ENCODE assay signal across 2 cellular contexts in genomic region chr19:22025539-22025938, GRCh38. TPM values are rescaled to one million over a fixed set of nuclear protein-coding genes. Genes with fewer than 3 reads are reported as not detected.
"Had no signal": no experiment of that assay in that cellular context is flagged by ENCODE, and none has a peak within 500 bp of the region (broad histone marks: within the 10 kb centered on the region; RNA-seq: fewer than 3 reads in every experiment).

No MANE protein-coding gene starts in this region.

RNA-seq across cellular contexts. Expression of gene ZNF208, which starts 14.8 kb away (rescaled TPM):
- total RNA-seq: activated CD4-positive, alpha-beta T cell treated with anti-CD3 and anti-CD28 coated beads, Interleukin-2, amount 10 ng/mL, durations not matched to agents 24 days and 14 days; WTC11 had no signal

RNA-seq across cellular contexts. Expression of gene ZNF257, which starts 26.7 kb away (rescaled TPM):
- total RNA-seq: WTC11 had no signal
